Comparison of ENCODE assay signal across 1 cellular context in genomic region chr19:5900976-5901375, GRCh38.
TF ChIP-seq lines count a peak whose summit lies in the region.

No MANE protein-coding gene starts in this region.

TF ChIP-seq in HepG2, 621 proteins besides CTCF, POLR2A, EP300 and RAD21:
- no peak for TF ChIP-seq ZNF839 (CRISPR knock-in tag; IDR thresholded peaks at IDR 0.05; ENCODE audit: borderline replicate concordance)
- no peak for TF ChIP-seq NFIB (CRISPR knock-in tag; IDR thresholded peaks at IDR 0.05; ENCODE audit: borderline replicate concordance)
- no peak for TF ChIP-seq TEF (CRISPR knock-in tag; IDR thresholded peaks at IDR 0.05)
- TF ChIP-seq KLF15 (CRISPR knock-in tag; IDR thresholded peaks at IDR 0.05; ENCODE audit: borderline replicate concordance): no peak
- no peak for TF ChIP-seq GTF2F1 (IDR thresholded peaks at IDR 0.05; ENCODE audit: low read length)
- no peak for TF ChIP-seq NCOA2 (CRISPR knock-in tag; IDR thresholded peaks at IDR 0.05)
- no peak for TF ChIP-seq SOX13 (IDR thresholded peaks at IDR 0.05)
- no peak for TF ChIP-seq SOX13 (CRISPR knock-in tag; conservative IDR thresholded peaks at IDR 0.05 in 1 of 2, IDR thresholded peaks at IDR 0.05 in 1 of 2)
- TF ChIP-seq ZBTB7A (CRISPR knock-in tag; IDR thresholded peaks at IDR 0.05): no peak
- TF ChIP-seq CEBPB (IDR thresholded peaks at IDR 0.05; ENCODE audit: borderline replicate concordance, low read depth, low read length): no peak
- no peak for TF ChIP-seq ZNF503 (CRISPR knock-in tag; IDR thresholded peaks at IDR 0.05)
- TF ChIP-seq PRPF4 (IDR thresholded peaks at IDR 0.05; ENCODE audit: low read depth, low read length, poor library complexity, severe bottlenecking): no peak
- TF ChIP-seq ATF7-NPFF (CRISPR knock-in tag; IDR thresholded peaks at IDR 0.05; ENCODE audit: low read depth): no peak
- TF ChIP-seq NR2C2 (CRISPR knock-in tag; IDR thresholded peaks at IDR 0.05; ENCODE audit: borderline replicate concordance): no peak
- no peak for TF ChIP-seq ZNF691 (CRISPR knock-in tag; IDR thresholded peaks at IDR 0.05; ENCODE audit: borderline replicate concordance, low read depth)
- no peak for TF ChIP-seq PRDM15 (CRISPR knock-in tag; IDR thresholded peaks at IDR 0.05)
- no peak for TF ChIP-seq ZNF737 (CRISPR knock-in tag; IDR thresholded peaks at IDR 0.05; ENCODE audit: borderline replicate concordance)
- no peak for TF ChIP-seq SIX1 (CRISPR knock-in tag; IDR thresholded peaks at IDR 0.05; ENCODE audit: borderline replicate concordance)
- TF ChIP-seq ZMYM4 (CRISPR knock-in tag; IDR thresholded peaks at IDR 0.05): no peak
- TF ChIP-seq ZBTB43 (CRISPR knock-in tag; conservative IDR thresholded peaks at IDR 0.05): no peak
- no peak for TF ChIP-seq GFI1 (CRISPR knock-in tag; IDR thresholded peaks at IDR 0.05; ENCODE audit: borderline replicate concordance)
